Comparison of ENCODE assay signal across 2 cellular contexts in genomic region chr10:96545558-96545957, GRCh38. TPM values are rescaled to one million over a fixed set of nuclear protein-coding genes. Genes with fewer than 3 reads are reported as not detected.
"Had no signal": no experiment of that assay in that cellular context is flagged by ENCODE, and none has a peak within 500 bp of the region (broad histone marks: within the 10 kb centered on the region; RNA-seq: fewer than 3 reads in every experiment).

No MANE protein-coding gene starts in this region.

RNA-seq across cellular contexts. Expression of gene TLL2, which starts 31.8 kb away (rescaled TPM):
- total RNA-seq: lower lobe of right lung, mononuclear cell had no signal
